ENCODE assay signal across 35 cellular contexts in genomic region chr4:33566649-33567048, GRCh38.
"Had no signal": no experiment of that assay in that cellular context is flagged by ENCODE, and none has a peak within 500 bp of the region (broad histone marks: within the 10 kb centered on the region; RNA-seq: fewer than 3 reads in every experiment).

No MANE protein-coding gene starts in this region.

- H3K27me3 ChIP-seq: brain microvascular endothelial cell, dorsolateral prefrontal cortex, gastrocnemius medialis, ovary, sigmoid colon, stomach, thyroid gland, upper lobe of right lung had no signal

- H3K4me1 ChIP-seq: gastrocnemius medialis, psoas muscle, sigmoid colon, stomach, thyroid gland, upper lobe of right lung had no signal

- H3K4me1 Mint-ChIP-seq: activated CD4-positive, alpha-beta T cell treated with anti-CD3 and anti-CD28 coated beads, Interleukin-2, amount 10 ng/mL, durations not matched to agents 24 days and 14 days; activated naive CD4-positive, alpha-beta T cell treated with anti-CD3 and anti-CD28 coated beads, Interleukin-2, amount 10 ng/mL, durations not matched to agents 7 days and 5 days; activated naive CD8-positive, alpha-beta T cell treated with anti-CD3 and anti-CD28 coated beads, Interleukin-2, amount 10 ng/mL, durations not matched to agents 7 days and 5 days; immature natural killer cell; mesothelial cell of epicardium; naive B cell; nephron progenitor cell; stimulated activated memory B cell treated with anti-CD40 and anti-IgM and Interleukin-4, amounts not matched to agents 10 μg/mL and 1 μg/mL and 100 μg/mL, for 72 hours had no signal

- H3K27ac ChIP-seq: brain microvascular endothelial cell, coronary artery, dorsolateral prefrontal cortex, gastrocnemius medialis, ovary, psoas muscle, sigmoid colon, stomach, upper lobe of right lung, WERI-Rb-1 had no signal

- H3K36me3 ChIP-seq: brain microvascular endothelial cell, gastrocnemius medialis, ovary, sigmoid colon, stomach, thyroid gland, upper lobe of right lung, WERI-Rb-1 had no signal

- DNase-seq: activated CD4-positive, alpha-beta memory T cell treated with anti-CD3 and anti-CD28 coated beads for 36 hours; activated CD4-positive, alpha-beta T cell treated with anti-CD3 and anti-CD28 coated beads, Interleukin-2, amount 10 ng/mL, durations not matched to agents 24 days and 14 days; activated CD8-positive, alpha-beta memory T cell treated with anti-CD3 and anti-CD28 coated beads, Interleukin-2, amount 50 U/mL, for 4 hours; activated gamma-delta T cell; activated naive CD4-positive, alpha-beta T cell treated with anti-CD3 and anti-CD28 coated beads, Interleukin-2, amount 10 ng/mL, durations not matched to agents 7 days and 5 days; activated naive CD8-positive, alpha-beta T cell treated with anti-CD3 and anti-CD28 coated beads, Interleukin-2, amount 10 ng/mL, durations not matched to agents 7 days and 5 days; activated T-cell treated with anti-CD3 and anti-CD28 coated beads, Interleukin-2, amount 50 U/mL, for 1 hour; brain microvascular endothelial cell; dorsolateral prefrontal cortex; effector memory CD4-positive, alpha-beta T cell; erythroblast; gastrocnemius medialis; hippocampal formation; immature natural killer cell; kidney; left colon; mammary epithelial cell; naive B cell; nephron progenitor cell; ovary; psoas muscle; sigmoid colon; small intestine; stimulated activated CD4-positive, alpha-beta T cell treated with anti-CD3 and anti-CD28 coated beads, Interleukin-1b, Interleukin-23, amount 100 ng/mL, for 48 hours; stimulated activated CD4-positive, alpha-beta T cell treated with anti-CD3 and anti-CD28 coated beads, Interleukin-4, amount 100 ng/mL, for 4 hours; stimulated activated CD8-positive, alpha-beta memory T cell treated with anti-CD3 and anti-CD28 coated beads, Interleukin-4, amount 100 ng/mL, for 48 hours; stomach; T-helper 9 cell; upper lobe of right lung; WERI-Rb-1 had no signal

- H3K36me3 Mint-ChIP-seq: activated CD4-positive, alpha-beta memory T cell treated with anti-CD3 and anti-CD28 coated beads for 36 hours; activated naive CD4-positive, alpha-beta T cell treated with anti-CD3 and anti-CD28 coated beads, Interleukin-2, amount 10 ng/mL, durations not matched to agents 7 days and 5 days; activated naive CD8-positive, alpha-beta T cell treated with anti-CD3 and anti-CD28 coated beads, Interleukin-2, amount 10 ng/mL, durations not matched to agents 7 days and 5 days; mesothelial cell of epicardium; naive B cell; stimulated activated memory B cell treated with anti-CD40 and anti-IgM and Interleukin-4, amounts not matched to agents 10 μg/mL and 1 μg/mL and 100 μg/mL, for 72 hours had no signal

- H3K27ac Mint-ChIP-seq: activated CD4-positive, alpha-beta memory T cell treated with anti-CD3 and anti-CD28 coated beads for 36 hours; activated CD4-positive, alpha-beta T cell treated with anti-CD3 and anti-CD28 coated beads, Interleukin-2, amount 10 ng/mL, durations not matched to agents 24 days and 14 days; activated naive CD4-positive, alpha-beta T cell treated with anti-CD3 and anti-CD28 coated beads, Interleukin-2, amount 10 ng/mL, durations not matched to agents 7 days and 5 days; activated naive CD8-positive, alpha-beta T cell treated with anti-CD3 and anti-CD28 coated beads, Interleukin-2, amount 10 ng/mL, durations not matched to agents 7 days and 5 days; immature natural killer cell; mesothelial cell of epicardium; naive B cell; nephron progenitor cell; stimulated activated memory B cell treated with anti-CD40 and anti-IgM and Interleukin-4, amounts not matched to agents 10 μg/mL and 1 μg/mL and 100 μg/mL, for 72 hours had no signal

- H3K9me3 Mint-ChIP-seq: activated CD4-positive, alpha-beta T cell treated with anti-CD3 and anti-CD28 coated beads, Interleukin-2, amount 10 ng/mL, durations not matched to agents 24 days and 14 days; mesothelial cell of epicardium; nephron progenitor cell; stimulated activated memory B cell treated with anti-CD40 and anti-IgM and Interleukin-4, amounts not matched to agents 10 μg/mL and 1 μg/mL and 100 μg/mL, for 72 hours had no signal

- H3K4me3 ChIP-seq: coronary artery, dorsolateral prefrontal cortex, gastrocnemius medialis, ovary, psoas muscle, sigmoid colon, stomach, thyroid gland, upper lobe of right lung had no signal

- ATAC-seq: activated CD4-positive, CD25-positive, alpha-beta regulatory T cell treated with anti-CD3 and anti-CD28 coated beads, Interleukin-2, amount 50 U/mL, for 24 hours; gastrocnemius medialis; left colon; psoas muscle; stimulated activated memory B cell treated with anti-CD40 and anti-IgM and Interleukin-4, amounts not matched to agents 10 μg/mL and 1 μg/mL and 100 μg/mL, for 72 hours; upper lobe of right lung had no signal

- H3K4me3 Mint-ChIP-seq: activated CD4-positive, alpha-beta memory T cell treated with anti-CD3 and anti-CD28 coated beads for 36 hours; activated CD4-positive, alpha-beta T cell treated with anti-CD3 and anti-CD28 coated beads, Interleukin-2, amount 10 ng/mL, durations not matched to agents 24 days and 14 days; activated naive CD4-positive, alpha-beta T cell treated with anti-CD3 and anti-CD28 coated beads, Interleukin-2, amount 10 ng/mL, durations not matched to agents 7 days and 5 days; activated naive CD8-positive, alpha-beta T cell treated with anti-CD3 and anti-CD28 coated beads, Interleukin-2, amount 10 ng/mL, durations not matched to agents 7 days and 5 days; immature natural killer cell; mesothelial cell of epicardium; naive B cell; nephron progenitor cell; stimulated activated memory B cell treated with anti-CD40 and anti-IgM and Interleukin-4, amounts not matched to agents 10 μg/mL and 1 μg/mL and 100 μg/mL, for 72 hours had no signal

- H3K27me3 Mint-ChIP-seq: activated CD4-positive, alpha-beta memory T cell treated with anti-CD3 and anti-CD28 coated beads for 36 hours; activated CD4-positive, alpha-beta T cell treated with anti-CD3 and anti-CD28 coated beads, Interleukin-2, amount 10 ng/mL, durations not matched to agents 24 days and 14 days; activated naive CD4-positive, alpha-beta T cell treated with anti-CD3 and anti-CD28 coated beads, Interleukin-2, amount 10 ng/mL, durations not matched to agents 7 days and 5 days; activated naive CD8-positive, alpha-beta T cell treated with anti-CD3 and anti-CD28 coated beads, Interleukin-2, amount 10 ng/mL, durations not matched to agents 7 days and 5 days; naive B cell; stimulated activated memory B cell treated with anti-CD40 and anti-IgM and Interleukin-4, amounts not matched to agents 10 μg/mL and 1 μg/mL and 100 μg/mL, for 72 hours had no signal

- H3K9me3 ChIP-seq: gastrocnemius medialis, ovary, psoas muscle, sigmoid colon, stomach, thyroid gland, upper lobe of right lung had no signal
